In genomic region chr22:45528046-45528445, GRCh38 we compare ENCODE assay signal across 32 cellular contexts. TPM values are rescaled to one million over a fixed set of nuclear protein-coding genes. Genes with fewer than 3 reads are reported as not detected.
"Had no signal": no experiment of that assay in that cellular context is flagged by ENCODE, and none has a peak within 500 bp of the region (broad histone marks: within the 10 kb centered on the region; RNA-seq: fewer than 3 reads in every experiment).

No MANE protein-coding gene starts in this region.

- H3K4me1 ChIP-seq: adrenal gland, body of pancreas, pancreas, prostate gland had no signal

- H3K4me3 ChIP-seq: adrenal gland, body of pancreas, cardiac muscle cell, coronary artery, dorsolateral prefrontal cortex, left ventricle myocardium inferior, lung, pancreas, prostate gland, tibial nerve had no signal

- H3K27me3 ChIP-seq: adrenal gland, body of pancreas, cardiac muscle cell, pancreas, tibial nerve had no signal

- H3K27ac ChIP-seq: body of pancreas, cardiac muscle cell, left ventricle myocardium inferior, pancreas, prostate gland had no signal

- H3K9me3 Mint-ChIP-seq: activated B cell treated with CpG ODN at 0.5 μM for 24 hours; activated T-cell treated with anti-CD3 and anti-CD28 coated beads, Interleukin-2, amount 50 U/mL, for 72 hours; effector memory CD8-positive, alpha-beta T cell; naive B cell; stimulated activated effector memory CD8-positive, alpha-beta T cell treated with anti-CD3 and anti-CD28 coated beads, Interleukin-12 subunit alpha, Interleukin-12 subunit beta, amount 100 ng/mL, for 72 hours; stimulated activated naive CD8-positive, alpha-beta T cell treated with anti-CD3 and anti-CD28 coated beads, Interleukin-15, amount 100 ng/mL, for 72 hours; T-helper 2 cell treated with Interferon-gamma antibody and Interleukin-4, amounts not matched to agents 5 μg/mL and 100 μg/mL, for 36 hours had no signal

- DNase-seq: activated B cell treated with CpG ODN at 0.5 μM for 24 hours; activated CD4-positive, alpha-beta T cell treated with anti-CD3 and anti-CD28 coated beads, Interleukin-2, amount 50 U/mL, for 1 hour; activated CD8-positive, alpha-beta memory T cell treated with anti-CD3 and anti-CD28 coated beads, Interleukin-2, amount 10 ng/mL, durations not matched to agents 7 days and 5 days; activated CD8-positive, alpha-beta T cell treated with anti-CD3 and anti-CD28 coated beads, Interleukin-2, amount 10 ng/mL, durations not matched to agents 7 days and 5 days; activated effector memory CD4-positive, alpha-beta T cell treated with Interleukin-2 at 50 U/mL for 16 hours; activated naive CD4-positive, alpha-beta T cell treated with Interleukin-2 at 50 U/mL for 16 hours; activated T-cell treated with anti-CD3 and anti-CD28 coated beads for 4 hours; activated T-cell treated with anti-CD3 and anti-CD28 coated beads, Interleukin-2, amount 50 U/mL, for 72 hours; adrenal gland; aorta; body of pancreas; cerebellar nuclear complex; dorsolateral prefrontal cortex; effector memory CD8-positive, alpha-beta T cell; foreskin melanocyte; left ventricle myocardium inferior; naive B cell; pancreas; retina; small intestine; stimulated activated CD4-positive, alpha-beta T cell treated with anti-CD3 and anti-CD28 coated beads, Interleukin-4, amount 100 ng/mL, for 24 hours; stimulated activated naive CD8-positive, alpha-beta T cell treated with anti-CD3 and anti-CD28 coated beads, Interleukin-15, amount 100 ng/mL, for 72 hours; T-helper 1 cell had no signal

- H3K4me1 Mint-ChIP-seq: activated B cell treated with CpG ODN at 0.5 μM for 24 hours; activated CD8-positive, alpha-beta memory T cell treated with anti-CD3 and anti-CD28 coated beads, Interleukin-2, amount 10 ng/mL, durations not matched to agents 7 days and 5 days; naive B cell had no signal

- H3K27me3 Mint-ChIP-seq: activated naive CD8-positive, alpha-beta T cell had no signal

- H3K36me3 ChIP-seq: adrenal gland, cardiac muscle cell, pancreas, prostate gland had no signal

- H3K9me3 ChIP-seq: adrenal gland, body of pancreas, left ventricle myocardium inferior, pancreas, prostate gland, tibial nerve had no signal

- H3K36me3 Mint-ChIP-seq: activated CD8-positive, alpha-beta memory T cell treated with anti-CD3 and anti-CD28 coated beads, Interleukin-2, amount 10 ng/mL, durations not matched to agents 7 days and 5 days; activated naive CD8-positive, alpha-beta T cell; naive B cell; stimulated activated effector memory CD8-positive, alpha-beta T cell treated with anti-CD3 and anti-CD28 coated beads, Interleukin-12 subunit alpha, Interleukin-12 subunit beta, amount 100 ng/mL, for 72 hours had no signal

- ATAC-seq: activated CD8-positive, alpha-beta memory T cell treated with anti-CD3 and anti-CD28 coated beads, Interleukin-2, amount 10 ng/mL, durations not matched to agents 7 days and 5 days; activated CD8-positive, alpha-beta T cell treated with anti-CD3 and anti-CD28 coated beads, Interleukin-2, amount 10 ng/mL, durations not matched to agents 7 days and 5 days; activated T-cell treated with anti-CD3 and anti-CD28 coated beads, Interleukin-2, amount 50 U/mL, for 72 hours; body of pancreas; effector memory CD8-positive, alpha-beta T cell; pancreas; sciatic nerve; stimulated activated effector memory CD8-positive, alpha-beta T cell treated with anti-CD3 and anti-CD28 coated beads, Interleukin-12 subunit alpha, Interleukin-12 subunit beta, amount 100 ng/mL, for 72 hours; stimulated activated naive CD8-positive, alpha-beta T cell treated with anti-CD3 and anti-CD28 coated beads, Interleukin-15, amount 100 ng/mL, for 72 hours had no signal

- H3K4me3 Mint-ChIP-seq: activated B cell treated with CpG ODN at 0.5 μM for 24 hours; activated CD8-positive, alpha-beta memory T cell treated with anti-CD3 and anti-CD28 coated beads, Interleukin-2, amount 10 ng/mL, durations not matched to agents 7 days and 5 days; activated CD8-positive, alpha-beta T cell treated with anti-CD3 and anti-CD28 coated beads, Interleukin-2, amount 10 ng/mL, durations not matched to agents 7 days and 5 days; activated naive CD8-positive, alpha-beta T cell; activated T-cell treated with anti-CD3 and anti-CD28 coated beads, Interleukin-2, amount 50 U/mL, for 72 hours; effector memory CD8-positive, alpha-beta T cell; naive B cell; stimulated activated effector memory CD8-positive, alpha-beta T cell treated with anti-CD3 and anti-CD28 coated beads, Interleukin-12 subunit alpha, Interleukin-12 subunit beta, amount 100 ng/mL, for 72 hours; stimulated activated naive CD8-positive, alpha-beta T cell treated with anti-CD3 and anti-CD28 coated beads, Interleukin-15, amount 100 ng/mL, for 72 hours; T-helper 2 cell treated with Interferon-gamma antibody and Interleukin-4, amounts not matched to agents 5 μg/mL and 100 μg/mL, for 36 hours had no signal

- H3K27ac Mint-ChIP-seq: activated B cell treated with CpG ODN at 0.5 μM for 24 hours; activated CD8-positive, alpha-beta memory T cell treated with anti-CD3 and anti-CD28 coated beads, Interleukin-2, amount 10 ng/mL, durations not matched to agents 7 days and 5 days; activated CD8-positive, alpha-beta T cell treated with anti-CD3 and anti-CD28 coated beads, Interleukin-2, amount 10 ng/mL, durations not matched to agents 7 days and 5 days; activated naive CD8-positive, alpha-beta T cell; activated T-cell treated with anti-CD3 and anti-CD28 coated beads, Interleukin-2, amount 50 U/mL, for 72 hours; effector memory CD8-positive, alpha-beta T cell; stimulated activated effector memory CD8-positive, alpha-beta T cell treated with anti-CD3 and anti-CD28 coated beads, Interleukin-12 subunit alpha, Interleukin-12 subunit beta, amount 100 ng/mL, for 72 hours; stimulated activated naive CD8-positive, alpha-beta T cell treated with anti-CD3 and anti-CD28 coated beads, Interleukin-15, amount 100 ng/mL, for 72 hours; T-helper 2 cell treated with Interferon-gamma antibody and Interleukin-4, amounts not matched to agents 5 μg/mL and 100 μg/mL, for 36 hours had no signal

RNA-seq across cellular contexts. Expression of gene FBLN1, which starts 25.4 kb away (rescaled TPM):
- total RNA-seq: activated B cell treated with CpG ODN at 0.5 μM for 24 hours; activated CD8-positive, alpha-beta T cell treated with anti-CD3 and anti-CD28 coated beads, Interleukin-2, amount 10 ng/mL, durations not matched to agents 7 days and 5 days; activated T-cell treated with anti-CD3 and anti-CD28 coated beads, Interleukin-2, amount 50 U/mL, for 72 hours had no signal
